Comparison of ENCODE assay signal across 9 cellular contexts in the genomic region with DNA sequence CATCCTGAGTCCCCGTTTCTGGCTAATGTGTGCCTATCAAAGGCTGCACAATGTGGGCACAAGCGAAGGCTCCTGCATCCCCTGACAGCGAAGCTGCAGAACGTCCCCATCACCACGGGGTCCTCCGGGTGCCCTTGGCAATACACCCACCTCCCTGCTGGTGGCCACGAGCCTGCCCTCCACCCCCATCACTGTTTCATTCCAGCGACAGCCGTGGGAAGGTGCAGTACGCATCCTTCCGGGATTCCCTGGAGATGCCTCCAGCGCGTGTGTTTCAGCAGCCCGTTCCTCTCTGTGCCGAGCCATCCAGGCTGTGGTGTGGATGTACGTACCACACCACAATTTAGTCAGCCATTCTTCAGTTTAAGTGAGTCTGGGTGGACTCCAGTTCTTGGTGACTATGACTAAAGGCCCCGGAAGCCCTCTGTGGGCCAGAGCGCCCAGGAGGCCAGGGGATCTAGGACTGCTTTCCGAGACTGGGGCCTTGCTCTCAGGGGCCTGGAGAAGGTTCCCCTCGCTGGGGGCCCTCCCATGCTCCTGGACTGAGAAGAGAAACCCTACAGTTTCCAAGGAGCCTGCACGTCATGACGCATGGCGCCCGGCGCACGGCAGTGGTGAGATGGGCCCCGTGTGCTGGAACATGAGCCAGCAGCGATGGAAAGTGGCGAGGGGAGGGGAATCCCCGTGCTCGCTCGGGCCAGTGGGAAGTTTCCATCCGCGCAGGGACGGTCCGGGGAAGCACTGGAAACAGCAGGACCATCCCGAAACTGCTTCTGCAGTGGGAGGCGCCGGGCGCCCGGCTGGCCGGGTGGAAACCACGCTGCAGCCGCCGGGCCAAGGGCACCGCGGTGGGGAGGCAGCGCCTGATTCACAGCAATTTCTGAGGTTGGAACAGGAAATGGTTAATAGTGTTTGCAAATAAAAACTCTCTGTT. TPM values are rescaled to one million over a fixed set of nuclear protein-coding genes. Genes with fewer than 3 reads are reported as not detected.
A peak's percentile ranks its signal among the peaks of the same experiment; 100 is the strongest.
DNase-seq lines count a peak whose midpoint lies in the region; ATAC-seq and TF ChIP-seq lines count a peak whose summit lies in the region.
"Had no signal": no experiment of that assay in that cellular context is flagged by ENCODE, and none has a peak within 500 bp of the region (broad histone marks: within the 10 kb centered on the region; RNA-seq: fewer than 3 reads in every experiment).

No MANE protein-coding gene starts in this region.

- intact Hi-C loops in left ventricle myocardium inferior (cut with micrococcal nuclease) = no loop called here

- H3K9ac ChIP-seq in Karpas-422 (ENCODE audit: low read length) = no peak overlapping the region

- H3K9me2 ChIP-seq in Karpas-422 (replicated peaks; ENCODE audit: insufficient read depth, low read length) = no peaks in the 10 kb centered on the region

- H3K4me1 ChIP-seq in left ventricle myocardium inferior (peaks cover 30% of the 10 kb centered on the region), Karpas-422 (ENCODE audit: low read length) (peaks cover 22% of the 10 kb centered on the region)

- peak; percentile 14 for DNase-seq in GOT3 (lab: John Stamatoyannopoulos, UW)
- peak; percentile 56 to 57 for DNase-seq in activated CD4-positive, alpha-beta T cell treated with anti-CD3 and anti-CD28 coated beads, Interleukin-2, amount 50 U/mL, for 4 hours
- DNase-seq in left ventricle myocardium inferior = peak; percentile 8
- DNase-seq in stimulated activated CD8-positive, alpha-beta memory T cell treated with anti-CD3 and anti-CD28 coated beads, Interleukin-7, amount 100 ng/mL, for 4 hours (ENCODE audit: low read depth in 2 of 2) = peak; percentile 35 to 52
- DNase-seq in Karpas-422 = no peak
- DNase-seq: naive B cell had no signal

- H3K9me3 ChIP-seq in left ventricle myocardium inferior (replicated peaks) (no peaks in the 10 kb centered on the region), Karpas-422 (ENCODE audit: low read length) (peaks cover 6% of the 10 kb centered on the region; the same call in 1 of the 2 replicates)

- no peaks in the 10 kb centered on the region for H4K20me1 ChIP-seq in Karpas-422 (ENCODE audit: insufficient read depth, low read depth, low read length)

- peak overlapping the region; percentile 21 for H3K4me3 ChIP-seq in left ventricle myocardium inferior
- no peak overlapping the region for H3K4me3 ChIP-seq in Karpas-422 (ENCODE audit: low read length)

- H3K36me3 ChIP-seq in left ventricle myocardium inferior (no peaks in the 10 kb centered on the region), Karpas-422 (ENCODE audit: insufficient read depth, low read length) (no peaks in the 10 kb centered on the region)

- ATAC-seq in GM19397 (IDR thresholded peaks at IDR 0.05; ENCODE audit: unreplicated experiment) (no peak), GM19395 (IDR thresholded peaks at IDR 0.05; ENCODE audit: unreplicated experiment) (no peak), HG03354 (IDR thresholded peaks at IDR 0.05; ENCODE audit: poor library complexity, severe bottlenecking, unreplicated experiment) (no peak)

- H2AFZ ChIP-seq in Karpas-422 (ENCODE audit: low read length) = no peak overlapping the region

- no peak overlapping the region for H3K4me2 ChIP-seq in Karpas-422 (ENCODE audit: low read depth, low read length, poor library complexity, severe bottlenecking)

- H3K27me3 ChIP-seq in left ventricle myocardium inferior (ENCODE audit: low read depth) (peaks cover 67% of the 10 kb centered on the region), Karpas-422 (ENCODE audit: low read length) (no peaks in the 10 kb centered on the region)

- no peaks in the 10 kb centered on the region for H3K79me2 ChIP-seq in Karpas-422 (ENCODE audit: low read length)

- TF ChIP-seq CTCF in left ventricle myocardium inferior (IDR thresholded peaks at IDR 0.05; ENCODE audit: borderline replicate concordance) = no peak

- H3K27ac ChIP-seq in left ventricle myocardium inferior (replicated peaks) (no peak overlapping the region), Karpas-422 (ENCODE audit: low read length) (no peak overlapping the region)

RNA-seq across cellular contexts. Expression of a gene that starts 4.6 kb away (rescaled TPM):
- total RNA-seq in left ventricle myocardium inferior = 3.3 TPM
- 0.07 TPM in 1 of 2 replicates, not detected in the other for total RNA-seq in Karpas-422 (2014; rRNA removed; shearing (Covaris generic); ENCODE audit: low replicate concordance)

RNA-seq across cellular contexts. Expression of a gene that starts 6.2 kb away (rescaled TPM):
- total RNA-seq in left ventricle myocardium inferior = not detected
- total RNA-seq in Karpas-422 (2014; rRNA removed; shearing (Covaris generic); ENCODE audit: low replicate concordance) = not detected in 2 replicates

RNA-seq across cellular contexts. Expression of a gene that starts 54.3 kb away (rescaled TPM):
- not detected for total RNA-seq in left ventricle myocardium inferior
- total RNA-seq in Karpas-422 (2014; rRNA removed; shearing (Covaris generic); ENCODE audit: low replicate concordance) = not detected in 2 replicates
